In genomic region chr17:76547183-76547641, GRCh38 we compare ENCODE assay signal across 8 cellular contexts. TPM values are rescaled to one million over a fixed set of nuclear protein-coding genes. Genes with fewer than 3 reads are reported as not detected.
A peak's percentile ranks its signal among the peaks of the same experiment; 100 is the strongest.
DNase-seq lines count a peak whose midpoint lies in the region; ATAC-seq and TF ChIP-seq lines count a peak whose summit lies in the region.

No MANE protein-coding gene starts in this region.

- H3K36me3 ChIP-seq in HEK293 (ENCODE audit: control insufficient read depth in 2 of 2, insufficient read depth in 1 of 2, low read length in 2 of 2): peaks cover 0 to 9% of the 10 kb centered on the region in 2 experiments; a peak in 2 of 3 replicates

- no peaks in the 10 kb centered on the region for H3K9me3 ChIP-seq in CD4-positive, alpha-beta T cell (ENCODE audit: control insufficient read depth, low read length)
- H3K9me3 ChIP-seq in HEK293 (ENCODE audit: control insufficient read depth, insufficient read depth, low read depth, low read length): no peaks in the 10 kb centered on the region

- no peak overlapping the region for H3K27ac ChIP-seq in CD4-positive, alpha-beta T cell (ENCODE audit: low read depth, low read length)
- H3K27ac ChIP-seq in HEK293 (ENCODE audit: extremely low read depth, low read depth, low read length): no peak overlapping the region

- H3K36me3 Mint-ChIP-seq in CD4-positive, alpha-beta T cell (ENCODE audit: low read depth): no peaks in the 10 kb centered on the region
- no peaks in the 10 kb centered on the region for H3K36me3 Mint-ChIP-seq in glutamatergic neuron (ENCODE audit: unreplicated experiment)

- CTCF ChIA-PET in CD4-positive, alpha-beta T cell (lab: Charles Lee): interaction anchor here (1.0 kb wide), 1 partner anchor 11 kb away, joined by 3 read pairs; no protein-coding TSS in a partner anchor
- CTCF ChIA-PET in HEK293 (lab: Yijun Ruan, JAX): interaction anchor here (0.6 to 4.5 kb wide), 36 partner anchors 10 to 533 kb away, joined by 3 to 87 read pairs (median 5); partner anchors contain the start of gene AANAT

- H3K4me1 ChIP-seq in HEK293 (ENCODE audit: control insufficient read depth, insufficient read depth, low read length): peaks cover 21% of the 10 kb centered on the region

- peak; percentile 93 for ATAC-seq in CD4-positive, alpha-beta T cell (ENCODE audit: poor library complexity)
- ATAC-seq in GM18858 (IDR thresholded peaks at IDR 0.05; ENCODE audit: unreplicated experiment): no peak
- no peak for ATAC-seq in HG03139 (IDR thresholded peaks at IDR 0.05; ENCODE audit: unreplicated experiment)

- H3K27ac Mint-ChIP-seq in CD4-positive, alpha-beta T cell: no peak overlapping the region
- H3K27ac Mint-ChIP-seq in glutamatergic neuron (ENCODE audit: unreplicated experiment): no peak overlapping the region

- DNase-seq in CD4-positive, alpha-beta T cell: peak; percentile 37 to 60 (median 47)
- DNase-seq in RKO (ENCODE audit: low spot score) (peak; percentile 59), glutamatergic neuron (peak; percentile 77), pons (ENCODE audit: low spot score) (peak; percentile 84)
- DNase-seq in activated naive CD4-positive, alpha-beta T cell treated with anti-CD3 and anti-CD28 coated beads, Interleukin-2, amount 50 U/mL, for 16 hours: peak; percentile 49

- no peak overlapping the region for H3K4me3 ChIP-seq in HEK293 (ENCODE audit: low read depth, low read length)

- peak; percentile 62 for TF ChIP-seq CTCF in CD4-positive, alpha-beta T cell (IDR thresholded peaks at IDR 0.05)
- TF ChIP-seq CTCF in HEK293 (tag by site-specific recombination; IDR thresholded peaks at IDR 0.05): peak; percentile 86
- TF ChIP-seq CTCF in glutamatergic neuron (IDR thresholded peaks at IDR 0.05; ENCODE audit: partially characterized antibody, unreplicated experiment): peak; percentile 72

- peaks cover 12% of the 10 kb centered on the region for H3K27me3 Mint-ChIP-seq in CD4-positive, alpha-beta T cell
- peaks cover 11% of the 10 kb centered on the region for H3K27me3 Mint-ChIP-seq in glutamatergic neuron (ENCODE audit: unreplicated experiment)

- H3K4me3 Mint-ChIP-seq in CD4-positive, alpha-beta T cell: no peak overlapping the region
- H3K4me3 Mint-ChIP-seq in glutamatergic neuron (ENCODE audit: unreplicated experiment): no peak overlapping the region

- intact Hi-C loops in CD4-positive, alpha-beta T cell (cut with DNase I, micrococcal nuclease): loop anchor here (1.0 kb wide), 2 partner anchors 24 to 81 kb away; no protein-coding TSS in a partner anchor

- no peaks in the 10 kb centered on the region for H3K9me3 Mint-ChIP-seq in CD4-positive, alpha-beta T cell
- peaks cover 10% of the 10 kb centered on the region for H3K9me3 Mint-ChIP-seq in glutamatergic neuron (ENCODE audit: unreplicated experiment)

- peaks cover 7% of the 10 kb centered on the region for H3K27me3 ChIP-seq in CD4-positive, alpha-beta T cell (ENCODE audit: control insufficient read depth, insufficient read depth, low read length)

- POLR2A ChIA-PET in CD4-positive, alpha-beta T cell (lab: Charles Lee): interaction anchor here (1.1 kb wide), 1 partner anchor 10 kb away, joined by 3 read pairs; no protein-coding TSS in a partner anchor
- POLR2A ChIA-PET in HEK293 (lab: Yijun Ruan, JAX): interaction anchor here (2.7 kb wide), 1 partner anchor 10 kb away, joined by 15 read pairs; no protein-coding TSS in a partner anchor

- no peaks in the 10 kb centered on the region for H3K4me1 Mint-ChIP-seq in CD4-positive, alpha-beta T cell (ENCODE audit: low read depth)
- peaks cover 26% of the 10 kb centered on the region for H3K4me1 Mint-ChIP-seq in glutamatergic neuron (ENCODE audit: low read depth, unreplicated experiment)

TF ChIP-seq in HEK293, 187 proteins besides CTCF, POLR2A, EP300 and RAD21 (continues in another document):
- TF ChIP-seq SP2 (tag by site-specific recombination; IDR thresholded peaks at IDR 0.05): peak; percentile 24
- TF ChIP-seq ZBTB20 (tag by site-specific recombination; IDR thresholded peaks at IDR 0.05): peak; percentile 65
- peak; percentile 33 for TF ChIP-seq SP7 (tag by site-specific recombination; IDR thresholded peaks at IDR 0.05)
- TF ChIP-seq ZBTB17 (tag by site-specific recombination; IDR thresholded peaks at IDR 0.05): peak; percentile 64; the same call in 1 of the 2 replicates
- TF ChIP-seq PATZ1 (tag by site-specific recombination; IDR thresholded peaks at IDR 0.05): peak; percentile 54
- no peak for TF ChIP-seq ZNF791 (tag by site-specific recombination; IDR thresholded peaks at IDR 0.05)
- no peak for TF ChIP-seq ZNF121 (tag by site-specific recombination; IDR thresholded peaks at IDR 0.05)
- 0 out of 2 replicates have a peak, but pooled peaks have one; percentile 7 for TF ChIP-seq SP3 (tag by site-specific recombination; IDR thresholded peaks at IDR 0.05)
- peak; percentile 62; the same call in 1 of the 2 replicates for TF ChIP-seq HIC1 (tag by site-specific recombination; IDR thresholded peaks at IDR 0.05)
- TF ChIP-seq ZNF555 (tag by site-specific recombination; conservative IDR thresholded peaks at IDR 0.05): no peak
- peak; percentile 80 for TF ChIP-seq ZNF341 (tag by site-specific recombination; IDR thresholded peaks at IDR 0.05; ENCODE audit: low read depth)
- TF ChIP-seq IKZF3 (tag by site-specific recombination; IDR thresholded peaks at IDR 0.05): peak; percentile 58; the same call in 1 of the 2 replicates
- TF ChIP-seq OSR2 (tag by site-specific recombination; IDR thresholded peaks at IDR 0.05): peak; percentile 43; the same call in 1 of the 2 replicates
- peak; percentile 73; the same call in 1 of the 2 replicates for TF ChIP-seq ZNF423 (tag by site-specific recombination; IDR thresholded peaks at IDR 0.05)
- TF ChIP-seq ZNF600 (tag by site-specific recombination; IDR thresholded peaks at IDR 0.05): peak; percentile 85
- TF ChIP-seq GLIS2 (tag by site-specific recombination; IDR thresholded peaks at IDR 0.05): peak; percentile 84; the same call in 1 of the 2 replicates
- TF ChIP-seq ZNF639 (tag by site-specific recombination; IDR thresholded peaks at IDR 0.05): 0 out of 2 replicates have a peak, but pooled peaks have one; percentile 42
- peak; percentile 91 for TF ChIP-seq GLIS1 (tag by site-specific recombination; IDR thresholded peaks at IDR 0.05)
- no peak for TF ChIP-seq ZNF350 (tag by site-specific recombination; IDR thresholded peaks at IDR 0.05)
- no peak for TF ChIP-seq ZNF580 (tag by site-specific recombination; IDR thresholded peaks at IDR 0.05)
- no peak for TF ChIP-seq GFI1B (tag by site-specific recombination; IDR thresholded peaks at IDR 0.05)

RNA-seq across cellular contexts. Expression of gene PRCD, which starts 7.4 kb away (rescaled TPM):
- total RNA-seq in CD4-positive, alpha-beta T cell: not detected
- 1.4 TPM for total RNA-seq in glutamatergic neuron (ENCODE audit: unreplicated experiment)

RNA-seq across cellular contexts. Expression of gene CYGB, which starts 9.7 kb away (rescaled TPM):
- not detected for total RNA-seq in CD4-positive, alpha-beta T cell
- 20.4 TPM for total RNA-seq in glutamatergic neuron (ENCODE audit: unreplicated experiment)

RNA-seq across cellular contexts. Expression of gene ST6GALNAC2, which starts 38.4 kb away (rescaled TPM):
- total RNA-seq in CD4-positive, alpha-beta T cell: 1 to 10 TPM in 1 of 2 experiments, under 1 TPM in 1; 0.49 to 1.2 TPM
- 0.32 TPM for total RNA-seq in glutamatergic neuron (ENCODE audit: unreplicated experiment)

RNA-seq across cellular contexts. Expression of gene RHBDF2, which starts 46.0 kb away (rescaled TPM):
- 10 to 100 TPM; 22.6 to 24.9 TPM for total RNA-seq in CD4-positive, alpha-beta T cell
- 1.9 TPM for total RNA-seq in glutamatergic neuron (ENCODE audit: unreplicated experiment)

Comparison
In these comparisons a context has a peak if more than half of its experiments do, and no peak if none do; other contexts are left out.
1. RNA of gene CYGB, which starts 9.7 kb away (total RNA-seq): 20.4 TPM in glutamatergic neuron (single experiment); not detected in CD4-positive, alpha-beta T cell; every median in the first group is over 10 times any median in the second.
2. Peak in every context shown above with its lines, with median percentiles within 50 percentile points of each other: DNase-seq and CTCF ChIP-seq.